In genomic region chr16:49366669-49367068, GRCh38 we compare ENCODE assay signal across 16 cellular contexts. TPM values are rescaled to one million over a fixed set of nuclear protein-coding genes. Genes with fewer than 3 reads are reported as not detected.
DNase-seq lines count a peak whose midpoint lies in the region; ATAC-seq and TF ChIP-seq lines count a peak whose summit lies in the region.
"Had no signal": no experiment of that assay in that cellular context is flagged by ENCODE, and none has a peak within 500 bp of the region (broad histone marks: within the 10 kb centered on the region; RNA-seq: fewer than 3 reads in every experiment).

No MANE protein-coding gene starts in this region.

- no peaks in the 10 kb centered on the region for H3K36me3 ChIP-seq in iPS-18a (ENCODE audit: control insufficient read depth, low read depth, low read length)
- H3K36me3 ChIP-seq: upper lobe of left lung had no signal

- H3K36me3 Mint-ChIP-seq in HFFc6 (ENCODE audit: low read depth), result no peaks in the 10 kb centered on the region
- no peaks in the 10 kb centered on the region for H3K36me3 Mint-ChIP-seq in activated naive CD8-positive, alpha-beta T cell treated with anti-CD3 and anti-CD28 coated beads for 36 hours
- H3K36me3 Mint-ChIP-seq: CD8-positive, alpha-beta memory T cell had no signal

- H3K27ac ChIP-seq in iPS-18a (ENCODE audit: low read length), result peak overlapping the region; percentile 85
- H3K27ac ChIP-seq: upper lobe of left lung had no signal

- DNase-seq in HFFc6 (no peak), KG1 (lab: John Stamatoyannopoulos, UW) (no peak)
- DNase-seq in activated naive CD8-positive, alpha-beta T cell treated with anti-CD3 and anti-CD28 coated beads for 36 hours, result no peak
- no peak for DNase-seq in stimulated activated CD4-positive, alpha-beta T cell treated with anti-CD3 and anti-CD28 coated beads, Interleukin-2, amount 100 ng/mL, for 48 hours
- DNase-seq: activated CD4-positive, alpha-beta T cell treated with anti-CD3 and anti-CD28 coated beads for 1 hour; CD8-positive, alpha-beta memory T cell; NCI-H1417; posterior cingulate gyrus; upper lobe of left lung had no signal

- ATAC-seq in GM18909 (IDR thresholded peaks at IDR 0.05; ENCODE audit: poor library complexity, unreplicated experiment) (peak; percentile 68), HG02642 (IDR thresholded peaks at IDR 0.05; ENCODE audit: poor library complexity, unreplicated experiment) (peak; percentile 67), HG03521 (IDR thresholded peaks at IDR 0.05; ENCODE audit: unreplicated experiment) (peak; percentile 51)

- H3K27me3 ChIP-seq in iPS-18a (ENCODE audit: control insufficient read depth, insufficient read depth, low read length), result no peaks in the 10 kb centered on the region
- H3K27me3 ChIP-seq: upper lobe of left lung had no signal

- peaks cover 36% of the 10 kb centered on the region for H3K9me3 Mint-ChIP-seq in HFFc6
- H3K9me3 Mint-ChIP-seq in activated naive CD8-positive, alpha-beta T cell treated with anti-CD3 and anti-CD28 coated beads for 36 hours, result peaks cover 2% of the 10 kb centered on the region

- H3K4me3 Mint-ChIP-seq in HFFc6, result no peak overlapping the region
- H3K4me3 Mint-ChIP-seq in activated naive CD8-positive, alpha-beta T cell treated with anti-CD3 and anti-CD28 coated beads for 36 hours, result no peak overlapping the region
- H3K4me3 Mint-ChIP-seq: CD8-positive, alpha-beta memory T cell had no signal

- H3K27ac Mint-ChIP-seq in HFFc6, result no peak overlapping the region
- no peak overlapping the region for H3K27ac Mint-ChIP-seq in activated naive CD8-positive, alpha-beta T cell treated with anti-CD3 and anti-CD28 coated beads for 36 hours
- H3K27ac Mint-ChIP-seq: activated naive CD4-positive, alpha-beta T cell treated with anti-CD3 and anti-CD28 coated beads, Interleukin-2, amount 50 U/mL, for 72 hours; CD8-positive, alpha-beta memory T cell had no signal

- TF ChIP-seq CTCF in HFFc6 (IDR thresholded peaks at IDR 0.05), result no peak

- no peak overlapping the region for H3K4me3 ChIP-seq in iPS-18a (ENCODE audit: low read length)
- H3K4me3 ChIP-seq: upper lobe of left lung had no signal

- no peak overlapping the region for H3K9ac ChIP-seq in iPS-18a (ENCODE audit: low read length)

- peaks cover 1% of the 10 kb centered on the region; the same call in 1 of the 2 replicates for H3K27me3 Mint-ChIP-seq in HFFc6 (ENCODE audit: insufficient read depth)
- H3K27me3 Mint-ChIP-seq in activated naive CD8-positive, alpha-beta T cell treated with anti-CD3 and anti-CD28 coated beads for 36 hours, result peaks cover 8% of the 10 kb centered on the region

- H3K4me1 ChIP-seq in iPS-18a (ENCODE audit: control insufficient read depth, low read depth, low read length), result peaks cover 16% of the 10 kb centered on the region
- H3K4me1 ChIP-seq: upper lobe of left lung had no signal

- H3K4me1 Mint-ChIP-seq in HFFc6 (ENCODE audit: low read depth), result no peaks in the 10 kb centered on the region
- H3K4me1 Mint-ChIP-seq in activated naive CD8-positive, alpha-beta T cell treated with anti-CD3 and anti-CD28 coated beads for 36 hours, result no peaks in the 10 kb centered on the region
- H3K4me1 Mint-ChIP-seq: CD8-positive, alpha-beta memory T cell had no signal

- H3K9me3 ChIP-seq in iPS-18a (ENCODE audit: control insufficient read depth, low read depth, low read length), result no peaks in the 10 kb centered on the region
- H3K9me3 ChIP-seq: upper lobe of left lung had no signal

RNA-seq across cellular contexts. Expression of gene C16orf78, which starts 6.9 kb away (rescaled TPM):
- not detected for total RNA-seq in HFFc6 (2021; fragmentation: NEBNext Ultra II Directional; extraction: Animal tissue kit (Norgen Biotek cat#: 25700))
- total RNA-seq in activated naive CD8-positive, alpha-beta T cell treated with anti-CD3 and anti-CD28 coated beads for 36 hours, result not detected
- total RNA-seq: activated naive CD4-positive, alpha-beta T cell treated with anti-CD3 and anti-CD28 coated beads, Interleukin-2, amount 50 U/mL, for 72 hours; CD8-positive, alpha-beta memory T cell; glomerular endothelial cell; liver; upper lobe of left lung had no signal
